Comparison of ENCODE assay signal across 1 cellular context in genomic region chr1:44730741-44731512, GRCh38.
TF ChIP-seq lines count a peak whose summit lies in the region.

Gene RNU5D-1 (minus strand): TSS chr1:44731170.

TF ChIP-seq in HepG2, 621 proteins besides CTCF, POLR2A, EP300 and RAD21 (continued from another document and continues in another):
- TF ChIP-seq ZNF749 (CRISPR knock-in tag; IDR thresholded peaks at IDR 0.05; ENCODE audit: borderline replicate concordance) = peak; percentile 60; the same call in 1 of the 2 replicates
- TF ChIP-seq MTA3 (CRISPR knock-in tag; IDR thresholded peaks at IDR 0.05) = no peak
- no peak for TF ChIP-seq SYNCRIP (IDR thresholded peaks at IDR 0.05; ENCODE audit: insufficient read depth, low read depth, low read length)
- TF ChIP-seq GRHL1 (CRISPR knock-in tag; conservative IDR thresholded peaks at IDR 0.05) = no peak
- TF ChIP-seq SP140L (CRISPR knock-in tag; IDR thresholded peaks at IDR 0.05; ENCODE audit: borderline replicate concordance) = peak; percentile 66; the same call in 1 of the 2 replicates
- TF ChIP-seq ZFP1 (CRISPR knock-in tag; IDR thresholded peaks at IDR 0.05) = peak; percentile 85
- TF ChIP-seq SNAPC2 (CRISPR knock-in tag; IDR thresholded peaks at IDR 0.05) = peak; percentile 100
- no peak for TF ChIP-seq ZBTB8A (CRISPR knock-in tag; IDR thresholded peaks at IDR 0.05; ENCODE audit: borderline replicate concordance, low read depth)
- TF ChIP-seq GLMP (CRISPR knock-in tag; IDR thresholded peaks at IDR 0.05; ENCODE audit: borderline replicate concordance) = no peak
- peak; percentile 48; the same call in 1 of the 2 replicates for TF ChIP-seq SOX13 (IDR thresholded peaks at IDR 0.05)
- TF ChIP-seq SOX13 (CRISPR knock-in tag; conservative IDR thresholded peaks at IDR 0.05 in 1 of 2, IDR thresholded peaks at IDR 0.05 in 1 of 2) = no peak; a peak in 1 of 4 replicates
- TF ChIP-seq NKX3-1 (CRISPR knock-in tag; IDR thresholded peaks at IDR 0.05) = no peak; the same call in 1 of the 2 replicates
- peak; percentile 22 for TF ChIP-seq RBM22 (optimal IDR thresholded peaks at IDR 0.05; ENCODE audit: low read length)
- no peak for TF ChIP-seq KLF15 (CRISPR knock-in tag; IDR thresholded peaks at IDR 0.05; ENCODE audit: borderline replicate concordance)
- no peak for TF ChIP-seq KIAA2018 (CRISPR knock-in tag; IDR thresholded peaks at IDR 0.05; ENCODE audit: borderline replicate concordance)
- no peak for TF ChIP-seq ZNF224 (CRISPR knock-in tag; IDR thresholded peaks at IDR 0.05)
- no peak; the same call in 1 of the 2 replicates for TF ChIP-seq GATAD1 (CRISPR knock-in tag; IDR thresholded peaks at IDR 0.05)
- peak; percentile 31; the same call in 1 of the 2 replicates for TF ChIP-seq ELF1 (CRISPR knock-in tag; IDR thresholded peaks at IDR 0.05)
- TF ChIP-seq CENPBD1 (CRISPR knock-in tag; IDR thresholded peaks at IDR 0.05; ENCODE audit: borderline replicate concordance, low read depth) = no peak
- TF ChIP-seq ZFP36 (IDR thresholded peaks at IDR 0.05; ENCODE audit: borderline replicate concordance, low read depth, low read length, partially characterized antibody) = no peak
- no peak for TF ChIP-seq AKNA (CRISPR knock-in tag; IDR thresholded peaks at IDR 0.05; ENCODE audit: borderline replicate concordance)
- TF ChIP-seq NFE2L1 (CRISPR knock-in tag; IDR thresholded peaks at IDR 0.05; ENCODE audit: borderline replicate concordance) = no peak
- TF ChIP-seq MZF1 (CRISPR knock-in tag; IDR thresholded peaks at IDR 0.05; ENCODE audit: borderline replicate concordance) = no peak
- no peak for TF ChIP-seq ZNF589 (CRISPR knock-in tag; conservative IDR thresholded peaks at IDR 0.05)
- peak; percentile 58; the same call in 1 of the 2 replicates for TF ChIP-seq ZNF337 (CRISPR knock-in tag; IDR thresholded peaks at IDR 0.05; ENCODE audit: borderline replicate concordance, low read depth)
- no peak for TF ChIP-seq RFXAP (CRISPR knock-in tag; IDR thresholded peaks at IDR 0.05; ENCODE audit: borderline replicate concordance)
- no peak; the same call in 1 of the 2 replicates for TF ChIP-seq ZNF562 (CRISPR knock-in tag; IDR thresholded peaks at IDR 0.05; ENCODE audit: borderline replicate concordance)
- peak; percentile 44; the same call in 1 of the 2 replicates for TF ChIP-seq ZNF816 (CRISPR knock-in tag; IDR thresholded peaks at IDR 0.05; ENCODE audit: borderline replicate concordance)
- TF ChIP-seq ZNF225 (CRISPR knock-in tag; IDR thresholded peaks at IDR 0.05) = no peak
- TF ChIP-seq NCOR1 (IDR thresholded peaks at IDR 0.05; ENCODE audit: borderline replicate concordance, low read length) = peak; percentile 20; the same call in 1 of the 2 replicates
- TF ChIP-seq MNT (IDR thresholded peaks at IDR 0.05) = no peak
- TF ChIP-seq KLF12 (CRISPR knock-in tag; IDR thresholded peaks at IDR 0.05; ENCODE audit: borderline replicate concordance) = no peak
- TF ChIP-seq NCOA2 (CRISPR knock-in tag; IDR thresholded peaks at IDR 0.05) = peak; percentile 53; the same call in 1 of the 2 replicates
- TF ChIP-seq MYNN (CRISPR knock-in tag; IDR thresholded peaks at IDR 0.05; ENCODE audit: low read depth) = no peak
- peak; percentile 68; the same call in 1 of the 2 replicates for TF ChIP-seq RORA (CRISPR knock-in tag; IDR thresholded peaks at IDR 0.05)
- no peak for TF ChIP-seq ZNF687 (CRISPR knock-in tag; IDR thresholded peaks at IDR 0.05)
